1 cellular context compared by ENCODE assay signal in genomic region chr12:79776111-79776510, GRCh38.
TF ChIP-seq lines count a peak whose summit lies in the region.

No MANE protein-coding gene starts in this region.

TF ChIP-seq in IMR-90, 13 proteins besides CTCF, POLR2A, EP300 and RAD21 (continued from another document):
- TF ChIP-seq, protein P1, sequence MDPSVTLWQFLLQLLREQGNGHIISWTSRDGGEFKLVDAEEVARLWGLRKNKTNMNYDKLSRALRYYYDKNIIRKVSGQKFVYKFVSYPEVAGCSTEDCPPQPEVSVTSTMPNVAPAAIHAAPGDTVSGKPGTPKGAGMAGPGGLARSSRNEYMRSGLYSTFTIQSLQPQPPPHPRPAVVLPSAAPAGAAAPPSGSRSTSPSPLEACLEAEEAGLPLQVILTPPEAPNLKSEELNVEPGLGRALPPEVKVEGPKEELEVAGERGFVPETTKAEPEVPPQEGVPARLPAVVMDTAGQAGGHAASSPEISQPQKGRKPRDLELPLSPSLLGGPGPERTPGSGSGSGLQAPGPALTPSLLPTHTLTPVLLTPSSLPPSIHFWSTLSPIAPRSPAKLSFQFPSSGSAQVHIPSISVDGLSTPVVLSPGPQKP (IDR thresholded peaks at IDR 0.05; ENCODE audit: borderline replicate concordance, low read depth, low read length) = no peak
- no peak for TF ChIP-seq SMC3 (IDR thresholded peaks at IDR 0.05; ENCODE audit: low read depth, low read length)
- no peak for TF ChIP-seq CEBPB (IDR thresholded peaks at IDR 0.05; ENCODE audit: low read depth, low read length)
- TF ChIP-seq FOS (IDR thresholded peaks at IDR 0.05; ENCODE audit: low read depth, low read length) = no peak
- no peak for TF ChIP-seq MXI1 (IDR thresholded peaks at IDR 0.05; ENCODE audit: borderline replicate concordance, low read depth, low read length)
